25 cellular contexts compared by ENCODE assay signal in the genomic region with DNA sequence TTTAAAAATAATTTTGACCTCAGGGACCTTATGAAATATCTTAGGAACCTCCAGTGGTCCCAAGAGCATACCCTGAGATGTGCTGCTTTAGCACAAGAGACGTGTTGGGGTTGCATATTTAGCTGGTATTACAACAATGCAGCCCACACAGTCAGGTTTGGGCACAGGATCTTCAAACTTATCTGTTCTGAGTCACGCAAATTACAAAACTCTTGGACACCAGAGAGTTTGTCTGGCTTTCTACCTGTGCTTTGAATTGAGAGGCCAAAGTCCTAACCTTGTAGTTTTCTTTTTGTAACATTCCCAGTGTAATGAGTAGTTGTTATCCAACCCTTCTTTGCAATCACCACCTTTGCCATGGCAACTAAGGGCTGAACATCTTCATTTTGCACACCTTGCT.
A peak's percentile ranks its signal among the peaks of the same experiment; 100 is the strongest.
DNase-seq lines count a peak whose midpoint lies in the region; ATAC-seq, FAIRE-seq and TF ChIP-seq lines count a peak whose summit lies in the region.
"Had no signal": no experiment of that assay in that cellular context is flagged by ENCODE, and none has a peak within 500 bp of the region (broad histone marks: within the 10 kb centered on the region; RNA-seq: fewer than 3 reads in every experiment).

No MANE protein-coding gene starts in this region.

- H3K18ac ChIP-seq in trophoblast cell (ENCODE audit: low read length), result no peak overlapping the region

- TF ChIP-seq CTCF in GM23338 (conservative IDR thresholded peaks at IDR 0.05; ENCODE audit: low read depth in 2 of 2) (no peak), bronchial epithelial cell (IDR thresholded peaks at IDR 0.05; ENCODE audit: insufficient read depth, low read length, severe bottlenecking) (no peak), hepatocyte (IDR thresholded peaks at IDR 0.05; ENCODE audit: poor library complexity) (no peak), sigmoid colon (IDR thresholded peaks at IDR 0.05) (no peak)

- H3K27me3 ChIP-seq in GM23338 (ENCODE audit: insufficient read depth) (no peaks in the 10 kb centered on the region), bronchial epithelial cell (ENCODE audit: control insufficient read depth, insufficient read depth, low read length) (no peaks in the 10 kb centered on the region), hepatocyte (peaks cover 4% of the 10 kb centered on the region), trophoblast cell (ENCODE audit: insufficient read depth, low read length) (no peaks in the 10 kb centered on the region), sigmoid colon (no peaks in the 10 kb centered on the region)
- H3K27me3 ChIP-seq: BLaER1 had no signal

- H3K9me3 Mint-ChIP-seq in GM23338, result no peaks in the 10 kb centered on the region

- peak overlapping the region; percentile 43; the same call in 1 of the 2 replicates for H2AFZ ChIP-seq in GM23338
- H2AFZ ChIP-seq in hepatocyte, result no peak overlapping the region
- H2AFZ ChIP-seq in trophoblast cell (ENCODE audit: insufficient read depth, low read length, poor library complexity), result no peak overlapping the region
- H2AFZ ChIP-seq: GM23248 had no signal

- H3K9ac ChIP-seq in trophoblast cell (ENCODE audit: low read length), result no peak overlapping the region
- H3K9ac ChIP-seq: BLaER1, GM23248 had no signal

- no peak overlapping the region for H2BK12ac ChIP-seq in trophoblast cell (ENCODE audit: low read length)

- no peak for TF ChIP-seq EP300 in sigmoid colon (IDR thresholded peaks at IDR 0.05)

- H3K27ac Mint-ChIP-seq in GM23338, result no peak overlapping the region
- H3K27ac Mint-ChIP-seq: B cell; CD4-positive, alpha-beta T cell; CD8-positive, alpha-beta memory T cell; HFFc6 had no signal

- DNase-seq in GM23338 (ENCODE audit: low spot score), result no peak
- DNase-seq in bronchial epithelial cell (ENCODE audit: low read depth), result no peak
- DNase-seq in hepatocyte (ENCODE audit: low spot score), result peak; percentile 15
- peak; percentile 65 to 82 for DNase-seq in trophoblast cell
- DNase-seq in islet precursor cell, result no peak
- DNase-seq in sigmoid colon, result no peak
- DNase-seq: CD4-positive, alpha-beta T cell; CD8-positive, alpha-beta memory T cell; DMS 273 treated with DMSO at 0.1 percent for 48 hours; DMS79; EL; GDM1; GM23248; HFFc6 had no signal

- no peak for ATAC-seq in GM23338
- ATAC-seq in GM21723 (IDR thresholded peaks at IDR 0.05; ENCODE audit: unreplicated experiment), result no peak

- H3K4me1 ChIP-seq in GM23338 (ENCODE audit: insufficient read depth) (no peaks in the 10 kb centered on the region), hepatocyte (ENCODE audit: insufficient read depth) (no peaks in the 10 kb centered on the region), trophoblast cell (ENCODE audit: control insufficient read depth in 1 of 2, insufficient read depth in 2 of 2, low read length in 2 of 2) (no peaks in the 10 kb centered on the region), sigmoid colon (no peaks in the 10 kb centered on the region)
- H3K4me1 ChIP-seq: BLaER1, HAP-1 had no signal

- 63% methylated on average over 2 of the region's 2 CpGs for WGBS in hepatocyte (ENCODE audit: low lambda C conversion rate, missing lambda C conversion rate)
- WGBS in trophoblast cell (ENCODE audit: extremely low coverage, insufficient coverage, insufficient read length), result no CpG with 5 or more reads among the region's 2 CpGs
- WGBS in sigmoid colon, 2 donors, result 73 to 78% methylated on average over 2 of the region's 2 CpGs

- no peak overlapping the region for H2AK5ac ChIP-seq in trophoblast cell (ENCODE audit: low read length)

- H4K8ac ChIP-seq in trophoblast cell (ENCODE audit: low read depth, low read length), result no peak overlapping the region

- H3K14ac ChIP-seq in trophoblast cell (ENCODE audit: low read length), result no peak overlapping the region

- H3K79me1 ChIP-seq in trophoblast cell (ENCODE audit: low read length), result no peaks in the 10 kb centered on the region

- no peak overlapping the region for H3K23ac ChIP-seq in trophoblast cell (ENCODE audit: low read length)

- H3K4me3 ChIP-seq in GM23338 (no peak overlapping the region), bronchial epithelial cell (ENCODE audit: low read depth, low read length) (no peak overlapping the region), hepatocyte (no peak overlapping the region), trophoblast cell (ENCODE audit: low read depth, low read length) (no peak overlapping the region), sigmoid colon (no peak overlapping the region)
- H3K4me3 ChIP-seq: BLaER1, GM23248, HAP-1 had no signal

- H3K9me3 ChIP-seq in hepatocyte (ENCODE audit: low read depth) (no peaks in the 10 kb centered on the region), trophoblast cell (ENCODE audit: insufficient read depth, low read depth, low read length) (no peaks in the 10 kb centered on the region), sigmoid colon (no peaks in the 10 kb centered on the region)
- H3K9me3 ChIP-seq: BLaER1, HAP-1 had no signal

- no peak for TF ChIP-seq POLR2A in sigmoid colon (IDR thresholded peaks at IDR 0.05)

- no peak overlapping the region for H4K91ac ChIP-seq in trophoblast cell (ENCODE audit: low read depth, low read length)

- H3K4me2 ChIP-seq in GM23338 (no peak overlapping the region), hepatocyte (no peak overlapping the region), trophoblast cell (ENCODE audit: low read length) (no peak overlapping the region)
- H3K4me2 ChIP-seq: BLaER1 had no signal

- H3K27ac ChIP-seq in GM23338 (ENCODE audit: low read depth) (no peak overlapping the region), hepatocyte (no peak overlapping the region), trophoblast cell (ENCODE audit: low read depth, low read length) (no peak overlapping the region), sigmoid colon (no peak overlapping the region)
- H3K27ac ChIP-seq: 22Rv1, BLaER1, C4-2B, GM23248 had no signal

- H4K20me1 ChIP-seq in GM23338 (replicated peaks; ENCODE audit: insufficient read depth), result no peaks in the 10 kb centered on the region
- no peaks in the 10 kb centered on the region for H4K20me1 ChIP-seq in hepatocyte (ENCODE audit: insufficient read depth, poor library complexity, severe bottlenecking)
- H4K20me1 ChIP-seq: BLaER1 had no signal

- H3F3A ChIP-seq in GM23338 (replicated peaks; ENCODE audit: low read depth), result no peaks in the 10 kb centered on the region

- no peaks in the 10 kb centered on the region for H3K79me2 ChIP-seq in GM23338 (replicated peaks; ENCODE audit: insufficient read depth)
- no peaks in the 10 kb centered on the region for H3K79me2 ChIP-seq in hepatocyte
- H3K79me2 ChIP-seq in trophoblast cell (ENCODE audit: control insufficient read depth, insufficient read depth, low read length, poor library complexity), result no peaks in the 10 kb centered on the region

- H3K36me3 ChIP-seq in GM23338 (ENCODE audit: insufficient read depth) (no peaks in the 10 kb centered on the region), bronchial epithelial cell (ENCODE audit: control insufficient read depth, insufficient read depth, low read length) (no peaks in the 10 kb centered on the region), hepatocyte (replicated peaks; ENCODE audit: insufficient read depth, low read depth) (no peaks in the 10 kb centered on the region), trophoblast cell (ENCODE audit: control insufficient read depth in 1 of 2, insufficient read depth in 2 of 2, low read length in 2 of 2) (no peaks in the 10 kb centered on the region), sigmoid colon (no peaks in the 10 kb centered on the region)
- H3K36me3 ChIP-seq: BLaER1, HAP-1 had no signal

- no peak overlapping the region for H2BK5ac ChIP-seq in trophoblast cell (ENCODE audit: low read depth, low read length, poor library complexity)

- H3K4ac ChIP-seq in trophoblast cell (ENCODE audit: low read depth, low read length), result no peak overlapping the region

- H3K36me3 Mint-ChIP-seq in GM23338 (ENCODE audit: low read depth), result no peaks in the 10 kb centered on the region
- H3K36me3 Mint-ChIP-seq: CD8-positive, alpha-beta memory T cell had no signal

- H3K4me1 Mint-ChIP-seq in GM23338, result no peaks in the 10 kb centered on the region
- H3K4me1 Mint-ChIP-seq: B cell; CD8-positive, alpha-beta memory T cell had no signal

- peak; percentile 60 for FAIRE-seq in bronchial epithelial cell (lab: Jason Lieb, UNC)
- FAIRE-seq: A204.1, D721Med, GM12891, GM18507, H54 had no signal

- H3K9me2 ChIP-seq in GM23338 (ENCODE audit: insufficient read depth) (no peaks in the 10 kb centered on the region), hepatocyte (replicated peaks; ENCODE audit: insufficient read depth) (no peaks in the 10 kb centered on the region)

- no peak overlapping the region for H2BK120ac ChIP-seq in trophoblast cell (ENCODE audit: insufficient read depth, low read length, poor library complexity)

- no peak overlapping the region for H4K12ac ChIP-seq in trophoblast cell (ENCODE audit: low read depth, low read length)

- H3K27me3 Mint-ChIP-seq in GM23338 (ENCODE audit: insufficient read depth, low read depth, poor library complexity), result no peaks in the 10 kb centered on the region
- H3K27me3 Mint-ChIP-seq: B cell; CD4-positive, alpha-beta T cell; CD8-positive, alpha-beta memory T cell had no signal

- intact Hi-C loops in sigmoid colon (cut with DNase I), result no loop called here

- no peak overlapping the region for H3K4me3 Mint-ChIP-seq in GM23338
- H3K4me3 Mint-ChIP-seq: B cell; CD4-positive, alpha-beta T cell; CD8-positive, alpha-beta memory T cell; HFFc6 had no signal

TF ChIP-seq in GM23338, 12 proteins besides CTCF, POLR2A, EP300 and RAD21:
- TF ChIP-seq JUNB (IDR thresholded peaks at IDR 0.05; ENCODE audit: unreplicated experiment) (no peak), POLR2AphosphoS5 (IDR thresholded peaks at IDR 0.05; ENCODE audit: low read depth) (no peak), ZNF114 (CRISPR knock-in tag; IDR thresholded peaks at IDR 0.05) (no peak), ETS1 (IDR thresholded peaks at IDR 0.05) (no peak)

Comparison
In these comparisons a context has a peak if more than half of its experiments do, and no peak if none do; other contexts are left out.
1. DNase-seq: peak in hepatocyte (single experiment) and trophoblast cell (2 of 2); none in GM23338 (single experiment), bronchial epithelial cell (single experiment), islet precursor cell (single experiment) and sigmoid colon (single experiment).